ENCODE assay signal across 29 cellular contexts in the genomic region with DNA sequence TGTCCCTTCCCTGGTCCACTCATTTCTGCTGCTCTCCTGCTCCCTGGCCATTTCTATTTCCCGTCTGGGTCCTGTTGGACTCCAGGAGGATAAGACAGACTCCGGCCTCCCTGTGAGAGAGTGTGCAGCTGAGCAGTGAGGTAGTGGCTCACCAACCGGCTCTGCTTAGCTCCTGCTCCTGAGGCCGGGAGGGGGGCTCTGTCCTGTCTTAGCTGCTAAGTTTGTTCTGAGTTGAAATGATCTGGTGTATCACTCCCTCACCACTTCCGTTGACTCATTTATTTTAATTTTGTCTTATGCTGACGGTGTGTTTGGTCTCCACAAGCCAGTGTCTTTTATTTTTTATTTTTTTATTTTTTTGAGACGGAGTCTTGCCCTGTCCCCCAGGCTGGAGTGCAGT.
"Had no signal": no experiment of that assay in that cellular context is flagged by ENCODE, and none has a peak within 500 bp of the region (broad histone marks: within the 10 kb centered on the region; RNA-seq: fewer than 3 reads in every experiment).

No MANE protein-coding gene starts in this region.

- H3K36me3 ChIP-seq: ascending aorta, SJSA1 had no signal

- H3K4me3 ChIP-seq: ascending aorta, body of pancreas, SJSA1 had no signal

- H3K27me3 Mint-ChIP-seq: activated CD8-positive, alpha-beta memory T cell treated with anti-CD3 and anti-CD28 coated beads, Interleukin-2, amount 10 ng/mL, durations not matched to agents 7 days and 5 days had no signal

- H3K36me3 Mint-ChIP-seq: activated CD8-positive, alpha-beta memory T cell treated with anti-CD3 and anti-CD28 coated beads, Interleukin-2, amount 10 ng/mL, durations not matched to agents 7 days and 5 days; activated naive CD4-positive, alpha-beta T cell treated with anti-CD3 and anti-CD28 coated beads, Interleukin-2, amount 50 U/mL, for 72 hours; WTC11 had no signal

- H3K4me1 Mint-ChIP-seq: activated CD4-positive, alpha-beta T cell treated with anti-CD3 and anti-CD28 coated beads, Interleukin-2, amount 10 ng/mL, durations not matched to agents 24 days and 14 days; activated CD8-positive, alpha-beta memory T cell treated with anti-CD3 and anti-CD28 coated beads, Interleukin-2, amount 10 ng/mL, durations not matched to agents 7 days and 5 days; activated naive CD8-positive, alpha-beta T cell treated with anti-CD3 and anti-CD28 coated beads, Interleukin-2, amount 50 U/mL, for 24 hours; T-helper 17 cell had no signal

- H3K4me3 Mint-ChIP-seq: activated CD4-positive, alpha-beta T cell treated with anti-CD3 and anti-CD28 coated beads, Interleukin-2, amount 10 ng/mL, durations not matched to agents 24 days and 14 days; activated CD8-positive, alpha-beta memory T cell treated with anti-CD3 and anti-CD28 coated beads, Interleukin-2, amount 10 ng/mL, durations not matched to agents 7 days and 5 days; activated naive CD8-positive, alpha-beta T cell treated with anti-CD3 and anti-CD28 coated beads, Interleukin-2, amount 50 U/mL, for 24 hours; activated T-cell treated with anti-CD3 and anti-CD28 coated beads, Interleukin-2, amount 50 U/mL, for 24 hours; activated T-helper 1 cell treated with anti-CD3 and anti-CD28 coated beads, Interleukin-12 subunit alpha, Interleukin-12 subunit beta, Interleukin-2, Interleukin-4 antibody, amounts not matched to agents 30 ng/mL and 10 ng/mL and 1 ng/mL, durations not matched to agents 14 hours and 24 hours and 36 hours; T-helper 17 cell; WTC11 had no signal

- H3K9me3 Mint-ChIP-seq: activated CD4-positive, alpha-beta T cell treated with anti-CD3 and anti-CD28 coated beads, Interleukin-2, amount 10 ng/mL, durations not matched to agents 24 days and 14 days; activated T-cell treated with anti-CD3 and anti-CD28 coated beads, Interleukin-2, amount 50 U/mL, for 24 hours had no signal

- H3K4me1 ChIP-seq: ascending aorta, body of pancreas, SJSA1 had no signal

- H3K27ac ChIP-seq: ascending aorta, body of pancreas, RWPE1, SJSA1 had no signal

- DNase-seq: activated CD4-positive, alpha-beta T cell treated with anti-CD3 and anti-CD28 coated beads, Interleukin-2, amount 10 ng/mL, durations not matched to agents 24 days and 14 days; activated CD4-positive, alpha-beta T cell treated with anti-CD3 and anti-CD28 coated beads, Interleukin-2, amount 50 U/mL, for 48 hours; activated CD4-positive, CD25-positive, alpha-beta regulatory T cell treated with anti-CD3 and anti-CD28 coated beads, Interleukin-2, amount 50 U/mL, for 72 hours; activated CD8-positive, alpha-beta memory T cell treated with anti-CD3 and anti-CD28 coated beads, Interleukin-2, amount 10 ng/mL, durations not matched to agents 7 days and 5 days; activated effector memory CD4-positive, alpha-beta T cell treated with anti-CD3 and anti-CD28 coated beads, Interleukin-2, amount 50 U/mL, for 16 hours; activated naive CD4-positive, alpha-beta T cell treated with Interleukin-2 at 50 U/mL for 16 hours; activated naive CD8-positive, alpha-beta T cell treated with anti-CD3 and anti-CD28 coated beads, Interleukin-2, amount 50 U/mL, for 24 hours; activated T-cell treated with anti-CD3 and anti-CD28 coated beads, Interleukin-2, amount 50 U/mL, for 24 hours; amniotic stem cell; body of pancreas; central memory CD4-positive, alpha-beta T cell; KG1; MV-4-11; NCI-H1092 treated with DMSO at 0.1 percent for 48 hours; NCI-H1417 treated with DMSO at 0.1 percent for 48 hours; NCI-H1694; NCI-H2029; NCI-H446; NCI-H524; Right ventricle myocardium superior; T-helper 17 cell; T-helper 9 cell had no signal

- H3K27ac Mint-ChIP-seq: activated CD4-positive, alpha-beta T cell treated with anti-CD3 and anti-CD28 coated beads, Interleukin-2, amount 10 ng/mL, durations not matched to agents 24 days and 14 days; activated CD8-positive, alpha-beta memory T cell treated with anti-CD3 and anti-CD28 coated beads, Interleukin-2, amount 10 ng/mL, durations not matched to agents 7 days and 5 days; activated naive CD4-positive, alpha-beta T cell treated with anti-CD3 and anti-CD28 coated beads, Interleukin-2, amount 50 U/mL, for 72 hours; activated naive CD8-positive, alpha-beta T cell treated with anti-CD3 and anti-CD28 coated beads, Interleukin-2, amount 50 U/mL, for 24 hours; activated T-cell treated with anti-CD3 and anti-CD28 coated beads, Interleukin-2, amount 50 U/mL, for 24 hours; activated T-helper 1 cell treated with anti-CD3 and anti-CD28 coated beads, Interleukin-12 subunit alpha, Interleukin-12 subunit beta, Interleukin-2, Interleukin-4 antibody, amounts not matched to agents 30 ng/mL and 10 ng/mL and 1 ng/mL, durations not matched to agents 14 hours and 24 hours and 36 hours; T-helper 17 cell; WTC11 had no signal

- H3K27me3 ChIP-seq: ascending aorta, body of pancreas had no signal

- FAIRE-seq: bronchial epithelial cell had no signal

- H3K9me3 ChIP-seq: ascending aorta, SJSA1 had no signal
